Comparison of ENCODE assay signal across 14 cellular contexts in the genomic region with DNA sequence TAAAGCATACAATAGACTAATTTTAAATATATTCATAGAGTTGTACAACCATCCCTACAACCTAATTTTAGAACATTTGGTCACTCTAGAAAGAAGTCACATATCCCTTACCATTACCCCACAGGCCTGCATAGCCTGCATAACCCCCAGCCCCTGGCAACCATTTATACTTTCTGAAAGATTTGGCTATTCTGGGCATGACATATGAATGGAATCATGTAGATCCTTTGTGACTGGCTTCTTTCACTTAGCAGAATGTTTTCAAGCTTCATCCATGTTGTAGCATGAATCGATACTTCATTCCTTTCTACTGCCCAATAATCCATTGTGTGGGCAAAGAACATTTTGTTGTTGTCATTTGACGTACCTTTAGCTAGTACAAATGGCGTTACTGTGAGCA.
DNase-seq lines count a peak whose midpoint lies in the region; ATAC-seq, FAIRE-seq and TF ChIP-seq lines count a peak whose summit lies in the region.
"Had no signal": no experiment of that assay in that cellular context is flagged by ENCODE, and none has a peak within 500 bp of the region (broad histone marks: within the 10 kb centered on the region; RNA-seq: fewer than 3 reads in every experiment).

No MANE protein-coding gene starts in this region.

- no peaks in the 10 kb centered on the region for H3K27me3 ChIP-seq in breast epithelium
- H3K27me3 ChIP-seq in left ventricle myocardium inferior (ENCODE audit: low read depth), result no peaks in the 10 kb centered on the region
- H3K27me3 ChIP-seq in trophoblast cell (ENCODE audit: insufficient read depth, low read length), result no peaks in the 10 kb centered on the region
- no peaks in the 10 kb centered on the region for H3K27me3 ChIP-seq in aorta (ENCODE audit: control insufficient read depth in 1 of 2, insufficient read depth in 2 of 2, low read length in 1 of 2)
- H3K27me3 ChIP-seq: right lobe of liver had no signal

- TF ChIP-seq CTCF in breast epithelium (IDR thresholded peaks at IDR 0.05), result no peak
- TF ChIP-seq CTCF in MCF 10A (IDR thresholded peaks at IDR 0.05; ENCODE audit: unreplicated experiment), result no peak
- no peak for TF ChIP-seq CTCF in left ventricle myocardium inferior (IDR thresholded peaks at IDR 0.05; ENCODE audit: borderline replicate concordance)

- H3K36me3 Mint-ChIP-seq in MCF 10A (ENCODE audit: insufficient read depth, unreplicated experiment), result peaks cover 15% of the 10 kb centered on the region

- no peaks in the 10 kb centered on the region for H3K36me3 ChIP-seq in breast epithelium
- H3K36me3 ChIP-seq in left ventricle myocardium inferior, result no peaks in the 10 kb centered on the region
- H3K36me3 ChIP-seq in trophoblast cell (ENCODE audit: control insufficient read depth in 1 of 2, insufficient read depth in 2 of 2, low read length in 2 of 2), result no peaks in the 10 kb centered on the region
- no peaks in the 10 kb centered on the region for H3K36me3 ChIP-seq in aorta (ENCODE audit: control insufficient read depth in 1 of 2, insufficient read depth in 2 of 2, low read length in 1 of 2)
- H3K36me3 ChIP-seq: right lobe of liver had no signal

- H2BK5ac ChIP-seq in trophoblast cell (ENCODE audit: low read depth, low read length, poor library complexity), result no peak overlapping the region

- H3K4me3 ChIP-seq in breast epithelium (no peak overlapping the region), left ventricle myocardium inferior (peak overlapping the region; percentile 26), trophoblast cell (ENCODE audit: low read depth, low read length) (no peak overlapping the region), aorta (ENCODE audit: low read length in 2 of 2) (no peak overlapping the region)
- H3K4me3 ChIP-seq: right lobe of liver had no signal

- no peaks in the 10 kb centered on the region for H3K79me2 ChIP-seq in trophoblast cell (ENCODE audit: control insufficient read depth, insufficient read depth, low read length, poor library complexity)

- no peak overlapping the region for H3K14ac ChIP-seq in trophoblast cell (ENCODE audit: low read length)

- no peak for ATAC-seq in aorta (ENCODE audit: low FRiP score)

- H3K23ac ChIP-seq in trophoblast cell (ENCODE audit: low read length), result peak overlapping the region; percentile 64

- no peak overlapping the region for H3K27ac Mint-ChIP-seq in MCF 10A (ENCODE audit: low read depth, unreplicated experiment)
- H3K27ac Mint-ChIP-seq: T-helper 1 cell treated with Interleukin-12 subunit alpha and Interleukin-12 subunit beta and Interleukin-4 antibody, amounts not matched to agents 30 μg/mL and 1 μg/mL, for 36 hours had no signal

- H3K9me3 ChIP-seq in breast epithelium (no peaks in the 10 kb centered on the region), left ventricle myocardium inferior (replicated peaks) (no peaks in the 10 kb centered on the region), trophoblast cell (ENCODE audit: insufficient read depth, low read depth, low read length) (no peaks in the 10 kb centered on the region), aorta (ENCODE audit: control insufficient read depth, low read length) (no peaks in the 10 kb centered on the region)
- H3K9me3 ChIP-seq: right lobe of liver had no signal

- no peak overlapping the region for H2AFZ ChIP-seq in trophoblast cell (ENCODE audit: insufficient read depth, low read length, poor library complexity)

- no peaks in the 10 kb centered on the region for H3K9me3 Mint-ChIP-seq in MCF 10A (ENCODE audit: unreplicated experiment)
- H3K9me3 Mint-ChIP-seq: T-helper 1 cell treated with Interleukin-12 subunit alpha and Interleukin-12 subunit beta and Interleukin-4 antibody, amounts not matched to agents 30 μg/mL and 1 μg/mL, for 36 hours had no signal

- BruUV-seq in MCF 10A (replicated peaks; lab: Mats Ljungman, UMichigan), result no TSS peak

- peaks cover 14% of the 10 kb centered on the region for H3K79me1 ChIP-seq in trophoblast cell (ENCODE audit: low read length)

- H4K91ac ChIP-seq in trophoblast cell (ENCODE audit: low read depth, low read length), result no peak overlapping the region

- H3K27ac ChIP-seq in breast epithelium (peak overlapping the region; percentile 61 to 64), left ventricle myocardium inferior (replicated peaks) (peak overlapping the region; percentile 84), trophoblast cell (ENCODE audit: low read depth, low read length) (peak overlapping the region; percentile 81), aorta (ENCODE audit: low read depth in 1 of 2, low read length in 2 of 2) (peak overlapping the region; percentile 9 to 81)
- H3K27ac ChIP-seq: right lobe of liver had no signal

- TF ChIP-seq POLR2A in breast epithelium (IDR thresholded peaks at IDR 0.05), result no peak

- peaks cover 0 to 7% of the 10 kb centered on the region in 2 donors for H3K4me1 ChIP-seq in breast epithelium
- peaks cover 98% of the 10 kb centered on the region for H3K4me1 ChIP-seq in left ventricle myocardium inferior
- H3K4me1 ChIP-seq in trophoblast cell (ENCODE audit: control insufficient read depth in 1 of 2, insufficient read depth in 2 of 2, low read length in 2 of 2), result peaks cover 18 to 30% of the 10 kb centered on the region in 2 experiments
- peaks cover 3 to 16% of the 10 kb centered on the region in 2 donors for H3K4me1 ChIP-seq in aorta (ENCODE audit: control insufficient read depth in 1 of 2, insufficient read depth in 2 of 2, low read length in 2 of 2)

- intact Hi-C loops in breast epithelium (cut with DNase I; ENCODE audit: low total_unique reads), result no loop called here
- intact Hi-C loops in MCF 10A (cut with micrococcal nuclease), result no loop called here
- intact Hi-C loops in left ventricle myocardium inferior (cut with micrococcal nuclease), result no loop called here
- intact Hi-C loops in aorta (cut with DNase I), result no loop called here

- H3K4ac ChIP-seq in trophoblast cell (ENCODE audit: low read depth, low read length), result no peak overlapping the region

- H2BK120ac ChIP-seq in trophoblast cell (ENCODE audit: insufficient read depth, low read length, poor library complexity), result no peak overlapping the region

- H4K8ac ChIP-seq in trophoblast cell (ENCODE audit: low read depth, low read length), result no peak overlapping the region

- POLR2A ChIA-PET in MCF 10A (lab: Yijun Ruan, JAX), result no interaction called here

- H3K27me3 Mint-ChIP-seq in MCF 10A (ENCODE audit: insufficient read depth, unreplicated experiment), result no peaks in the 10 kb centered on the region

- WGBS in trophoblast cell (ENCODE audit: extremely low coverage, insufficient coverage, insufficient read length), result no CpG with 5 or more reads among the region's 3 CpGs
- WGBS in aorta, 2 donors, result 75% methylated on average over 3 of the region's 3 CpGs

- H2BK12ac ChIP-seq in trophoblast cell (ENCODE audit: low read length), result no peak overlapping the region

- CTCF ChIA-PET in MCF 10A (lab: Yijun Ruan, JAX), result interaction anchor here (0.7 to 0.9 kb wide), 2 partner anchors 16 to 17 kb away, joined by 4 read pairs; no protein-coding TSS in a partner anchor

- H3K4me3 Mint-ChIP-seq in MCF 10A (ENCODE audit: unreplicated experiment), result no peak overlapping the region
- H3K4me3 Mint-ChIP-seq: T-helper 1 cell treated with Interleukin-12 subunit alpha and Interleukin-12 subunit beta and Interleukin-4 antibody, amounts not matched to agents 30 μg/mL and 1 μg/mL, for 36 hours had no signal

- DNase-seq in breast epithelium (ENCODE audit: low spot score in 2 of 2) (no peak), MCF 10A (ENCODE audit: unreplicated experiment) (no peak), left ventricle myocardium inferior (no peak), trophoblast cell (peak; percentile 73 to 82), aorta (no peak), frontal cortex (ENCODE audit: low spot score in 2 of 2) (no peak), NCI-H1092 (lab: John Stamatoyannopoulos, UW) (no peak)
- DNase-seq in activated CD4-positive, alpha-beta T cell treated with anti-CD3 and anti-CD28 coated beads, Interleukin-2, amount 50 U/mL, for 4 hours, result no peak
- DNase-seq: 8988T; activated CD4-positive, CD25-positive, alpha-beta regulatory T cell treated with anti-CD3 and anti-CD28 coated beads, Interleukin-2, amount 50 U/mL, for 72 hours; NCI-H1092 treated with DMSO at 0.1 percent for 48 hours; right lobe of liver had no signal

- no peak overlapping the region for H3K18ac ChIP-seq in trophoblast cell (ENCODE audit: low read length)

- FAIRE-seq in frontal cortex (lab: Jason Lieb, UNC), result no peak
- FAIRE-seq: H54 had no signal

- H3K4me2 ChIP-seq in trophoblast cell (ENCODE audit: low read length), result no peak overlapping the region

- peaks cover 54% of the 10 kb centered on the region for H3K4me1 Mint-ChIP-seq in MCF 10A (ENCODE audit: insufficient read depth, unreplicated experiment)

- H3K9ac ChIP-seq in trophoblast cell (ENCODE audit: low read length), result no peak overlapping the region

- H4K12ac ChIP-seq in trophoblast cell (ENCODE audit: low read depth, low read length), result no peak overlapping the region

- no peak overlapping the region for H2AK5ac ChIP-seq in trophoblast cell (ENCODE audit: low read length)

Comparison
In these comparisons a context has a peak if more than half of its experiments do, and no peak if none do; other contexts are left out.
1. DNase-seq: peak in trophoblast cell (2 of 2); none in breast epithelium (0 of 2), MCF 10A (single experiment), left ventricle myocardium inferior (single experiment), aorta (0 of 2), frontal cortex (0 of 2), activated CD4-positive, alpha-beta T cell treated with anti-CD3 and anti-CD28 coated beads, Interleukin-2, amount 50 U/mL, for 4 hours (0 of 2) and NCI-H1092 (single experiment).
2. Peak in every context shown above with its lines, with median percentiles within 50 percentile points of each other: H3K27ac ChIP-seq.